In the genomic region with DNA sequence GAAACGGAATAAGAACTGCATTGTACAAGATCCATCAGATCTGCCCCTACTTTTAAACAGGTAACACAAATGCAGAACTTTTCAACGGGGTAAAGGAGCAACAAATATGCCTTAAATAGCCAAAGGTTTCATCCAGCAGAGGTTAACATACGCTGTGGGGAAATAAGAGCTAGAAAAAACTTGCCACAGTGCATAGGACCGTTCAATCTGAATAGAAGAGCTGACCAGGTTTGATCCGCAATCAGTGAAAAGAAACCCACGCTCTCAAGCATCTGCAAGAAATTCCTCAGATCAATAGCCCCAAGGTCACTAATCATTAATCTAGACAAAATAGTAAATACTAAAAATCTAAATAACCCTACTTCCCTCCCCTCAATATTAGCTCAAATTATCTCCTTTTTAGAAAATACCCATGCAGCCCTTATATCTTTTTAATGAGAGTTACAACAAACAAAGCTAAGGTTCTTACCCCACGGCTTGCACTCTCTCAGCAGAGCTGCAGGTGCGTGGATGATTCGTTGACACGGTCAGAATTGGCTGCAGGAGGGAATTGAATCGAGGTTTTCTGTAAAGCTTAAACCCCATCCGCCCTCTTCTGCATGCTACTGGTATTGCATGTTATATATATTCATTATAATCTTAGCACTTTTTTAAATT, we compare ENCODE assay signal across 8 cellular contexts. TPM values are rescaled to one million over a fixed set of nuclear protein-coding genes. Genes with fewer than 3 reads are reported as not detected.
DNase-seq lines count a peak whose midpoint lies in the region; ATAC-seq and TF ChIP-seq lines count a peak whose summit lies in the region.

A gene with protein sequence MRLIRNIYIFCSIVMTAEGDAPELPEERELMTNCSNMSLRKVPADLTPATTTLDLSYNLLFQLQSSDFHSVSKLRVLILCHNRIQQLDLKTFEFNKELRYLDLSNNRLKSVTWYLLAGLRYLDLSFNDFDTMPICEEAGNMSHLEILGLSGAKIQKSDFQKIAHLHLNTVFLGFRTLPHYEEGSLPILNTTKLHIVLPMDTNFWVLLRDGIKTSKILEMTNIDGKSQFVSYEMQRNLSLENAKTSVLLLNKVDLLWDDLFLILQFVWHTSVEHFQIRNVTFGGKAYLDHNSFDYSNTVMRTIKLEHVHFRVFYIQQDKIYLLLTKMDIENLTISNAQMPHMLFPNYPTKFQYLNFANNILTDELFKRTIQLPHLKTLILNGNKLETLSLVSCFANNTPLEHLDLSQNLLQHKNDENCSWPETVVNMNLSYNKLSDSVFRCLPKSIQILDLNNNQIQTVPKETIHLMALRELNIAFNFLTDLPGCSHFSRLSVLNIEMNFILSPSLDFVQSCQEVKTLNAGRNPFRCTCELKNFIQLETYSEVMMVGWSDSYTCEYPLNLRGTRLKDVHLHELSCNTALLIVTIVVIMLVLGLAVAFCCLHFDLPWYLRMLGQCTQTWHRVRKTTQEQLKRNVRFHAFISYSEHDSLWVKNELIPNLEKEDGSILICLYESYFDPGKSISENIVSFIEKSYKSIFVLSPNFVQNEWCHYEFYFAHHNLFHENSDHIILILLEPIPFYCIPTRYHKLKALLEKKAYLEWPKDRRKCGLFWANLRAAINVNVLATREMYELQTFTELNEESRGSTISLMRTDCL (minus strand): TSS at position 539 of the 657 bp plus-strand sequence. CDS start 7,400 bp downstream, outside the sequence.

- no peaks in the 10 kb centered on the region for H4K20me1 ChIP-seq in KMS-11 (ENCODE audit: insufficient read depth)

- peak; percentile 83 for TF ChIP-seq RAD21 in liver (IDR thresholded peaks at IDR 0.05)

- H2AFZ ChIP-seq in KMS-11 (ENCODE audit: low read depth) = no peak within 1 kb of the TSS

- TF ChIP-seq CTCF in KMS-11 (conservative IDR thresholded peaks at IDR 0.05; ENCODE audit: low read depth, low read length) (peak; percentile 16; the same call in 1 of the 2 replicates), liver (IDR thresholded peaks at IDR 0.05; ENCODE audit: low read depth, low read length, missing input control) (peak; percentile 64), upper lobe of left lung (IDR thresholded peaks at IDR 0.05) (peak in 5 of 6 experiments; percentile 45 to 64 (median 52))

- WGBS in liver = 34% methylated on average over 12 of the region's 12 CpGs
- WGBS in upper lobe of left lung, 2 donors = 38% methylated on average over 12 of the region's 12 CpGs

- TF ChIP-seq EP300 in upper lobe of left lung (IDR thresholded peaks at IDR 0.05) = no peak

- H3K27ac ChIP-seq in KMS-11 (no peak within 1 kb of the TSS), liver (ENCODE audit: low read depth in 1 of 2, low read length in 2 of 2) (no peak within 1 kb of the TSS), upper lobe of left lung (no peak within 1 kb of the TSS)

- no peak within 1 kb of the TSS for H3K4me2 ChIP-seq in KMS-11

- no peak for TF ChIP-seq POLR2A in upper lobe of left lung (IDR thresholded peaks at IDR 0.05)

- no peaks in the 10 kb centered on the region for H3K36me3 ChIP-seq in KMS-11 (ENCODE audit: insufficient read depth)
- H3K36me3 ChIP-seq in liver (ENCODE audit: control insufficient read depth in 4 of 4, insufficient read depth in 3 of 4, low read depth in 1 of 4, low read length in 3 of 4) = peaks cover 0 to 1% (median 0%) of the 10 kb centered on the region in 4 donors
- H3K36me3 ChIP-seq in upper lobe of left lung = no peaks in the 10 kb centered on the region

- H3K9me3 ChIP-seq in liver (ENCODE audit: control insufficient read depth in 4 of 4, low read length in 3 of 4) = no peaks in the 10 kb centered on the region
- no peaks in the 10 kb centered on the region for H3K9me3 ChIP-seq in upper lobe of left lung

- ATAC-seq in GM21786 (IDR thresholded peaks at IDR 0.05; ENCODE audit: unreplicated experiment) (peak; percentile 64), upper lobe of left lung (ENCODE audit: low FRiP score in 2 of 2) (peak; percentile 76 to 77)

- DNase-seq in activated gamma-delta T cell treated with Interleukin-2 at 50 U/mL for 16 hours (peak; percentile 30), activated gamma-delta T cell (lab: John Stamatoyannopoulos, UW) (no peak), RPMI8226 (peak; percentile 61), cerebellum (ENCODE audit: low spot score) (peak; percentile 28), upper lobe of left lung (peak in 1 of 2 donors; percentile 46)

- H3K4me1 ChIP-seq in KMS-11 (ENCODE audit: low read depth, poor library complexity, severe bottlenecking) (no peaks in the 10 kb centered on the region), liver (ENCODE audit: control insufficient read depth in 4 of 4, insufficient read depth in 4 of 4, low read length in 3 of 4) (peaks cover 0 to 7% (median 3%) of the 10 kb centered on the region in 4 donors), upper lobe of left lung (peaks cover 0 to 4% (median 0%) of the 10 kb centered on the region in 4 donors)

- no peak within 1 kb of the TSS for H3K4me3 ChIP-seq in KMS-11 (IDR thresholded peaks at IDR 0.05; ENCODE audit: insufficient read depth, low read depth, low read length)
- no peak within 1 kb of the TSS for H3K4me3 ChIP-seq in liver (ENCODE audit: low read depth in 1 of 3, low read length in 3 of 3)
- no peak within 1 kb of the TSS for H3K4me3 ChIP-seq in upper lobe of left lung

- H3K9ac ChIP-seq in KMS-11 (no peak within 1 kb of the TSS), liver (ENCODE audit: low read depth in 1 of 2, low read length in 2 of 2) (no peak within 1 kb of the TSS)

- H3K79me2 ChIP-seq in KMS-11 (ENCODE audit: insufficient read depth, low read depth) = no peaks in the 10 kb centered on the region

- H3K27me3 ChIP-seq in KMS-11 (ENCODE audit: insufficient read depth, low read depth) (no peaks in the 10 kb centered on the region), liver (ENCODE audit: control insufficient read depth in 4 of 4, insufficient read depth in 4 of 4, low read length in 3 of 4) (no peaks in the 10 kb centered on the region), upper lobe of left lung (no peaks in the 10 kb centered on the region)

TF ChIP-seq in liver, 16 proteins besides CTCF, POLR2A, EP300 and RAD21:
- TF ChIP-seq, protein P1, sequence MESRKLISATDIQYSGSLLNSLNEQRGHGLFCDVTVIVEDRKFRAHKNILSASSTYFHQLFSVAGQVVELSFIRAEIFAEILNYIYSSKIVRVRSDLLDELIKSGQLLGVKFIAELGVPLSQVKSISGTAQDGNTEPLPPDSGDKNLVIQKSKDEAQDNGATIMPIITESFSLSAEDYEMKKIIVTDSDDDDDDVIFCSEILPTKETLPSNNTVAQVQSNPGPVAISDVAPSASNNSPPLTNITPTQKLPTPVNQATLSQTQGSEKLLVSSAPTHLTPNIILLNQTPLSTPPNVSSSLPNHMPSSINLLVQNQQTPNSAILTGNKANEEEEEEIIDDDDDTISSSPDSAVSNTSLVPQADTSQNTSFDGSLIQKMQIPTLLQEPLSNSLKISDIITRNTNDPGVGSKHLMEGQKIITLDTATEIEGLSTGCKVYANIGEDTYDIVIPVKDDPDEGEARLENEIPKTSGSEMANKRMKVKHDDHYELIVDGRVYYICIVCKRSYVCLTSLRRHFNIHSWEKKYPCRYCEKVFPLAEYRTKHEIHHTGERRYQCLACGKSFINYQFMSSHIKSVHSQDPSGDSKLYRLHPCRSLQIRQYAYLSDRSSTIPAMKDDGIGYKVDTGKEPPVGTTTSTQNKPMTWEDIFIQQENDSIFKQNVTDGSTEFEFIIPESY (IDR thresholded peaks at IDR 0.05) = no peak
- TF ChIP-seq FOXA1 (IDR thresholded peaks at IDR 0.05) = no peak
- TF ChIP-seq FOXA2 (IDR thresholded peaks at IDR 0.05) = no peak
- TF ChIP-seq HNF4G (IDR thresholded peaks at IDR 0.05) = no peak
- no peak for TF ChIP-seq TAF1 (conservative IDR thresholded peaks at IDR 0.05)
- TF ChIP-seq SP1 (IDR thresholded peaks at IDR 0.05) = no peak
- no peak for TF ChIP-seq RXRA (IDR thresholded peaks at IDR 0.05)
- no peak for TF ChIP-seq NR2F2 (IDR thresholded peaks at IDR 0.05)
- TF ChIP-seq, protein P2, sequence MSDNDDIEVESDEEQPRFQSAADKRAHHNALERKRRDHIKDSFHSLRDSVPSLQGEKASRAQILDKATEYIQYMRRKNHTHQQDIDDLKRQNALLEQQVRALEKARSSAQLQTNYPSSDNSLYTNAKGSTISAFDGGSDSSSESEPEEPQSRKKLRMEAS (IDR thresholded peaks at IDR 0.05) = no peak
- TF ChIP-seq GABPA (IDR thresholded peaks at IDR 0.05 in 1 of 2, conservative IDR thresholded peaks at IDR 0.05 in 1 of 2) = no peak
- TF ChIP-seq, protein P3, sequence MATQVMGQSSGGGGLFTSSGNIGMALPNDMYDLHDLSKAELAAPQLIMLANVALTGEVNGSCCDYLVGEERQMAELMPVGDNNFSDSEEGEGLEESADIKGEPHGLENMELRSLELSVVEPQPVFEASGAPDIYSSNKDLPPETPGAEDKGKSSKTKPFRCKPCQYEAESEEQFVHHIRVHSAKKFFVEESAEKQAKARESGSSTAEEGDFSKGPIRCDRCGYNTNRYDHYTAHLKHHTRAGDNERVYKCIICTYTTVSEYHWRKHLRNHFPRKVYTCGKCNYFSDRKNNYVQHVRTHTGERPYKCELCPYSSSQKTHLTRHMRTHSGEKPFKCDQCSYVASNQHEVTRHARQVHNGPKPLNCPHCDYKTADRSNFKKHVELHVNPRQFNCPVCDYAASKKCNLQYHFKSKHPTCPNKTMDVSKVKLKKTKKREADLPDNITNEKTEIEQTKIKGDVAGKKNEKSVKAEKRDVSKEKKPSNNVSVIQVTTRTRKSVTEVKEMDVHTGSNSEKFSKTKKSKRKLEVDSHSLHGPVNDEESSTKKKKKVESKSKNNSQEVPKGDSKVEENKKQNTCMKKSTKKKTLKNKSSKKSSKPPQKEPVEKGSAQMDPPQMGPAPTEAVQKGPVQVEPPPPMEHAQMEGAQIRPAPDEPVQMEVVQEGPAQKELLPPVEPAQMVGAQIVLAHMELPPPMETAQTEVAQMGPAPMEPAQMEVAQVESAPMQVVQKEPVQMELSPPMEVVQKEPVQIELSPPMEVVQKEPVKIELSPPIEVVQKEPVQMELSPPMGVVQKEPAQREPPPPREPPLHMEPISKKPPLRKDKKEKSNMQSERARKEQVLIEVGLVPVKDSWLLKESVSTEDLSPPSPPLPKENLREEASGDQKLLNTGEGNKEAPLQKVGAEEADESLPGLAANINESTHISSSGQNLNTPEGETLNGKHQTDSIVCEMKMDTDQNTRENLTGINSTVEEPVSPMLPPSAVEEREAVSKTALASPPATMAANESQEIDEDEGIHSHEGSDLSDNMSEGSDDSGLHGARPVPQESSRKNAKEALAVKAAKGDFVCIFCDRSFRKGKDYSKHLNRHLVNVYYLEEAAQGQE (IDR thresholded peaks at IDR 0.05) = no peak
- TF ChIP-seq EGR1 (IDR thresholded peaks at IDR 0.05; ENCODE audit: low read depth in 2 of 2) = no peak

RNA-seq across cellular contexts. Expression of the gene that starts here (rescaled TPM):
- total RNA-seq in cerebellum = 1.2 TPM
- total RNA-seq in liver = 1 to 10 TPM in 1 of 2 donors, under 1 TPM in 1; 0.17 to 1.9 TPM
- under 1 TPM; 0.02 to 0.06 TPM for polyA plus RNA-seq in liver
- 1 to 10 TPM in 1 of 6 donors, under 1 TPM in 3, not detected in 2; 0.61 to 1.0 (median 0.81) TPM for total RNA-seq in upper lobe of left lung
